In the genomic region with DNA sequence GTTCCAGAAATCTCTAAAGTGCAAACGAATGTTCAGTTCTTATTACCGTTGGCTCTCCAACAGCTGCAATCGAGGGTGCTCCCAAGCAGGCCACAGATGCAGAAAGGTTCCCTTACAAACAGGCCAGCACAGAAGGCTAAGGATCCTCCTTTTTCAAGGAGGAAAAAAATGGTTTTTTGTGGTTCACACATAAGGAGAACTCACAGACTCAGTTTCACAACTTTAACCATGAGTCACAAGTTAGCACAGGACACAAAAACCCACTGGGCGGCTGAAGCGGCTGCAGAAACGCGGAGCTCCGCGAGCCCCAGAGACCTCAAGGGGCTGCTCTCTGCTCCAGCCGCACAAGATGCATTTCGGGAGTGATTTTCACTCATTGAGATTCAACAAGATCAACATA, we compare ENCODE assay signal across 14 cellular contexts.
"Had no signal": no experiment of that assay in that cellular context is flagged by ENCODE, and none has a peak within 500 bp of the region (broad histone marks: within the 10 kb centered on the region; RNA-seq: fewer than 3 reads in every experiment).

No MANE protein-coding gene starts in this region.

- H3K4me1 ChIP-seq: lower lobe of right lung, psoas muscle had no signal

- H3K36me3 Mint-ChIP-seq: activated naive CD4-positive, alpha-beta T cell treated with anti-CD3 and anti-CD28 coated beads, Interleukin-2, amount 50 U/mL, for 72 hours; naive thymus-derived CD8-positive, alpha-beta T cell had no signal

- H3K36me3 ChIP-seq: lower lobe of right lung had no signal

- H3K9me3 Mint-ChIP-seq: activated naive CD4-positive, alpha-beta T cell treated with anti-CD3 and anti-CD28 coated beads, Interleukin-2, amount 50 U/mL, for 72 hours; activated T-cell treated with anti-CD3 and anti-CD28 coated beads, Interleukin-2, amount 50 U/mL, for 24 hours; naive thymus-derived CD8-positive, alpha-beta T cell had no signal

- DNase-seq: activated CD4-positive, alpha-beta T cell treated with anti-CD3 and anti-CD28 coated beads, Interleukin-2, amount 50 U/mL, for 4 hours; activated CD4-positive, CD25-positive, alpha-beta regulatory T cell treated with anti-CD3 and anti-CD28 coated beads, Interleukin-2, amount 50 U/mL, for 72 hours; activated effector memory CD4-positive, alpha-beta T cell treated with Interleukin-2 at 50 U/mL for 16 hours; activated T-cell treated with anti-CD3 and anti-CD28 coated beads, Interleukin-2, amount 50 U/mL, for 24 hours; cerebellar nuclear complex; dorsolateral prefrontal cortex; hippocampal formation; lower lobe of right lung; naive thymus-derived CD8-positive, alpha-beta T cell; stimulated activated CD4-positive, alpha-beta T cell treated with anti-CD3 and anti-CD28 coated beads, Interleukin-4, amount 100 ng/mL, for 1 hour; stimulated activated CD8-positive, alpha-beta memory T cell treated with anti-CD3 and anti-CD28 coated beads, Interleukin-4, amount 100 ng/mL, for 48 hours; stimulated activated naive CD8-positive, alpha-beta T cell treated with anti-CD3 and anti-CD28 coated beads, Interleukin-15, Interleukin-2, amounts not matched to agents 100 U/mL and 50 U/mL, for 24 hours had no signal

- ATAC-seq: naive thymus-derived CD8-positive, alpha-beta T cell; psoas muscle; stimulated activated naive CD8-positive, alpha-beta T cell treated with anti-CD3 and anti-CD28 coated beads, Interleukin-15, Interleukin-2, amounts not matched to agents 100 U/mL and 50 U/mL, for 24 hours had no signal

- H3K9me3 ChIP-seq: lower lobe of right lung, psoas muscle had no signal

- H3K27ac Mint-ChIP-seq: activated naive CD4-positive, alpha-beta T cell treated with anti-CD3 and anti-CD28 coated beads, Interleukin-2, amount 50 U/mL, for 72 hours; activated T-cell treated with anti-CD3 and anti-CD28 coated beads, Interleukin-2, amount 50 U/mL, for 24 hours; naive thymus-derived CD8-positive, alpha-beta T cell had no signal

- H3K4me3 ChIP-seq: dorsolateral prefrontal cortex, lower lobe of right lung, psoas muscle had no signal

- H3K4me3 Mint-ChIP-seq: activated T-cell treated with anti-CD3 and anti-CD28 coated beads, Interleukin-2, amount 50 U/mL, for 24 hours; naive thymus-derived CD8-positive, alpha-beta T cell had no signal

- H3K27ac ChIP-seq: dorsolateral prefrontal cortex, lower lobe of right lung, psoas muscle had no signal
